Comparison of ENCODE assay signal across 20 cellular contexts in the genomic region with DNA sequence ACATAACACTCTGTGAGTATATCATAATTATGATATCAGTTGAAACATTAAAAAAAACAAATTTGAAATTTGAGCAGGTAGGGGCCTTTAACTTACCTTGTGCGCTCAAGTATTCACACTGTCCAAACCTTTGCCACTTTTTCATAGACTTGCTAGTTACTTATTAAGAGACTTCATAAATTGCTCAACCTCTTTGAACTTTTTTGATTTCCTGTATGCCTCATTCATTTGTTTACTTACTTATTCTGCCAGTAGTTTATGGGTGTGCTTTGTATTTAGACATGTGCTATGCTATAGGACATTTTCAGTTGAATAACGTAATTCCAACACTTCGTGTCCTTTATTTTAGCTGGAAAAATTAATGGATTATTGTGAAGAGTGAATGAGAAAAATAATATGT.
"Had no signal": no experiment of that assay in that cellular context is flagged by ENCODE, and none has a peak within 500 bp of the region (broad histone marks: within the 10 kb centered on the region; RNA-seq: fewer than 3 reads in every experiment).

No MANE protein-coding gene starts in this region.

- H3K4me3 Mint-ChIP-seq: activated naive CD4-positive, alpha-beta T cell treated with anti-CD3 and anti-CD28 coated beads for 36 hours; activated naive CD8-positive, alpha-beta T cell treated with anti-CD3 and anti-CD28 coated beads, Interleukin-2, amount 50 U/mL, for 24 hours; activated T-helper 17 cell treated with anti-CD3 and anti-CD28 coated beads, Interleukin-2, amount 50 U/mL, for 72 hours; effector memory CD8-positive, alpha-beta T cell; immature natural killer cell; memory B cell; natural killer cell treated with Interleukin-12 subunit alpha and Interleukin-12 subunit beta and Interleukin-15 and Interleukin-18, amount 100 ng/mL, for 72 hours; stimulated activated naive CD8-positive, alpha-beta T cell treated with anti-CD3 and anti-CD28 coated beads, Interleukin-15, Interleukin-2, amounts not matched to agents 100 ng/mL and 50 ng/mL, for 24 hours had no signal

- H3K27ac ChIP-seq: psoas muscle, spleen, suprapubic skin had no signal

- H3K4me1 ChIP-seq: psoas muscle, spleen, suprapubic skin had no signal

- H3K36me3 ChIP-seq: spleen, suprapubic skin had no signal

- DNase-seq: activated CD4-positive, alpha-beta T cell treated with anti-CD3 and anti-CD28 coated beads for 1 hour; activated CD4-positive, alpha-beta T cell treated with anti-CD3 and anti-CD28 coated beads, Interleukin-2, amount 50 U/mL, for 4 hours; activated naive CD4-positive, alpha-beta T cell treated with anti-CD3 and anti-CD28 coated beads for 36 hours; activated naive CD8-positive, alpha-beta T cell treated with anti-CD3 and anti-CD28 coated beads, Interleukin-2, amount 50 U/mL, for 24 hours; aorta; dermis blood vessel endothelial cell; effector memory CD8-positive, alpha-beta T cell; foreskin melanocyte; immature natural killer cell; occipital lobe; psoas muscle; spleen; T-helper 1 cell; trophoblast cell had no signal

- H3K27ac Mint-ChIP-seq: activated naive CD4-positive, alpha-beta T cell treated with anti-CD3 and anti-CD28 coated beads for 36 hours; activated naive CD8-positive, alpha-beta T cell treated with anti-CD3 and anti-CD28 coated beads, Interleukin-2, amount 50 U/mL, for 24 hours; activated T-helper 17 cell treated with anti-CD3 and anti-CD28 coated beads, Interleukin-2, amount 50 U/mL, for 72 hours; effector memory CD8-positive, alpha-beta T cell; immature natural killer cell; memory B cell; natural killer cell treated with Interleukin-12 subunit alpha and Interleukin-12 subunit beta and Interleukin-15 and Interleukin-18, amount 100 ng/mL, for 72 hours; stimulated activated naive CD8-positive, alpha-beta T cell treated with anti-CD3 and anti-CD28 coated beads, Interleukin-15, Interleukin-2, amounts not matched to agents 100 ng/mL and 50 ng/mL, for 24 hours had no signal

- FAIRE-seq: bronchial epithelial cell had no signal

- H3K36me3 Mint-ChIP-seq: immature natural killer cell, memory B cell had no signal

- H3K4me3 ChIP-seq: psoas muscle, spleen, suprapubic skin had no signal

- H3K9me3 ChIP-seq: psoas muscle, suprapubic skin had no signal

- H3K4me1 Mint-ChIP-seq: activated naive CD8-positive, alpha-beta T cell treated with anti-CD3 and anti-CD28 coated beads, Interleukin-2, amount 50 U/mL, for 24 hours; activated T-helper 17 cell treated with anti-CD3 and anti-CD28 coated beads, Interleukin-2, amount 50 U/mL, for 72 hours; immature natural killer cell; memory B cell had no signal

- H3K27me3 Mint-ChIP-seq: activated naive CD8-positive, alpha-beta T cell treated with anti-CD3 and anti-CD28 coated beads, Interleukin-2, amount 50 U/mL, for 24 hours; activated T-helper 17 cell treated with anti-CD3 and anti-CD28 coated beads, Interleukin-2, amount 50 U/mL, for 72 hours; effector memory CD8-positive, alpha-beta T cell; memory B cell; natural killer cell treated with Interleukin-12 subunit alpha and Interleukin-12 subunit beta and Interleukin-15 and Interleukin-18, amount 100 ng/mL, for 72 hours; stimulated activated naive CD8-positive, alpha-beta T cell treated with anti-CD3 and anti-CD28 coated beads, Interleukin-15, Interleukin-2, amounts not matched to agents 100 ng/mL and 50 ng/mL, for 24 hours had no signal
